ENCODE assay signal across 8 cellular contexts in genomic region chr11:20873054-20873453, GRCh38.
DNase-seq lines count a peak whose midpoint lies in the region; ATAC-seq lines count a peak whose summit lies in the region.

No MANE protein-coding gene starts in this region.

- intact Hi-C loops in left cardiac atrium (cut with DNase I): no loop called here

- DNase-seq in COLO668 (lab: John Stamatoyannopoulos, UW; ENCODE audit: unreplicated experiment): peak; percentile 68
- peak; percentile 88 for DNase-seq in HT-29 (ENCODE audit: low spot score)
- peak; percentile 1 for DNase-seq in NCI-H460 (ENCODE audit: extremely low read depth, low read depth)
- DNase-seq in foreskin melanocyte: peak; percentile 40
- DNase-seq in left cardiac atrium: no peak

- no peak for ATAC-seq in HG03025 (IDR thresholded peaks at IDR 0.05; ENCODE audit: low FRiP score, unreplicated experiment)
- ATAC-seq in GM21390 (IDR thresholded peaks at IDR 0.05; ENCODE audit: unreplicated experiment): no peak
- ATAC-seq in GM19324 (IDR thresholded peaks at IDR 0.05; ENCODE audit: low FRiP score, unreplicated experiment): no peak
- ATAC-seq in left cardiac atrium: no peak
